In the genomic region with DNA sequence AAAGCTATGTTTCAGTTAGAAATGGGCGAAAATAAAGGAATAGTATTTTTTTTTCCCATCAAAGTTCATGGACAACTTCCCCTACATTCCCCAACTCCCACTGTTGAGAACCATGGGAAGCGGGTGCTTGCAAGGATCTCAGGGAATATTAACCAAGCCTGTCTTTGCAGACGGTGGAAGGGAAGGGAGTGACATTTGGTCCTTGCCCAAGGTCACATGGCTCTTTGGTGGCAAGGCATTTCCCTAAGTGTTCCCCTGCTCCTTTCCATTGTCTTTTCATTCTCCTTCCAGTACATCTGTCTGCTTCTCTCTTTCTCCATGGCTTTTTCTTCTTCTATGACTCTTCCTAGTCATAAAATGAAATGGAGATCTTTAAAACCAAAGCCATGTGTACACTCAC, we compare ENCODE assay signal across 13 cellular contexts. TPM values are rescaled to one million over a fixed set of nuclear protein-coding genes. Genes with fewer than 3 reads are reported as not detected.
DNase-seq lines count a peak whose midpoint lies in the region; ATAC-seq, FAIRE-seq and TF ChIP-seq lines count a peak whose summit lies in the region.
"Had no signal": no experiment of that assay in that cellular context is flagged by ENCODE, and none has a peak within 500 bp of the region (broad histone marks: within the 10 kb centered on the region; RNA-seq: fewer than 3 reads in every experiment).

No MANE protein-coding gene starts in this region.

- H3K36me3 ChIP-seq in skeletal muscle satellite cell (ENCODE audit: insufficient read depth, low read length) (no peaks in the 10 kb centered on the region), pancreas (no peaks in the 10 kb centered on the region)
- H3K36me3 ChIP-seq in CD4-positive, alpha-beta memory T cell (ENCODE audit: insufficient read depth, low read length), result no peaks in the 10 kb centered on the region
- H3K36me3 ChIP-seq: BE2C, SJCRH30 had no signal

- ATAC-seq in pancreas, result no peak

- H3K4me3 Mint-ChIP-seq in Calu3 (ENCODE audit: low read depth, unreplicated experiment), result no peak overlapping the region
- no peak overlapping the region for H3K4me3 Mint-ChIP-seq in CD4-positive, alpha-beta memory T cell
- H3K4me3 Mint-ChIP-seq: H9, IgD-negative memory B cell had no signal

- intact Hi-C loops in Calu3 (cut with micrococcal nuclease; ENCODE audit: unreplicated experiment) (no loop called here), pancreas (cut with DNase I) (no loop called here)
- intact Hi-C loops in CD4-positive, alpha-beta memory T cell (cut with micrococcal nuclease), result no loop called here

- POLR2A ChIA-PET in RWPE1 (lab: Yijun Ruan, JAX; ENCODE audit: low non-redundant PET), result no interaction called here
- POLR2A ChIA-PET in CD4-positive, alpha-beta memory T cell (lab: Charles Lee; ENCODE audit: partially characterized antibody), result no interaction called here

- H3K27me3 Mint-ChIP-seq in Calu3 (ENCODE audit: unreplicated experiment), result no peaks in the 10 kb centered on the region
- peaks cover 10 to 13% of the 10 kb centered on the region in 2 donors for H3K27me3 Mint-ChIP-seq in CD4-positive, alpha-beta memory T cell

- H3K4me2 ChIP-seq in skeletal muscle satellite cell (ENCODE audit: low read length), result peak overlapping the region; percentile 18

- H3K27me3 ChIP-seq in skeletal muscle satellite cell (ENCODE audit: control insufficient read depth, insufficient read depth, low read length), result peaks cover 13% of the 10 kb centered on the region
- H3K27me3 ChIP-seq in pancreas, result no peaks in the 10 kb centered on the region
- no peaks in the 10 kb centered on the region for H3K27me3 ChIP-seq in CD4-positive, alpha-beta memory T cell (ENCODE audit: insufficient read depth, low read length)
- H3K27me3 ChIP-seq: BE2C, SJCRH30 had no signal

- FAIRE-seq in pancreas (lab: Jason Lieb, UNC), result no peak

- no TSS peak for BruUV-seq in Calu3 (replicated peaks; lab: Mats Ljungman, UMichigan)

- H3K27ac ChIP-seq in RWPE1 (peak overlapping the region; percentile 29; the same call in 1 of the 2 replicates), pancreas (no peak overlapping the region)
- no peak overlapping the region for H3K27ac ChIP-seq in CD4-positive, alpha-beta memory T cell (ENCODE audit: low read depth, low read length)
- H3K27ac ChIP-seq: SJCRH30 had no signal

- H3K27ac Mint-ChIP-seq in Calu3 (ENCODE audit: unreplicated experiment), result peak overlapping the region; percentile 58
- H3K27ac Mint-ChIP-seq in CD4-positive, alpha-beta memory T cell, result no peak overlapping the region
- H3K27ac Mint-ChIP-seq: H9, IgD-negative memory B cell had no signal

- H3K4me1 Mint-ChIP-seq in Calu3 (ENCODE audit: low read depth, unreplicated experiment), result peaks cover 34% of the 10 kb centered on the region
- H3K4me1 Mint-ChIP-seq in CD4-positive, alpha-beta memory T cell, result peaks cover 4 to 6% (median 5%) of the 10 kb centered on the region in 4 donors

- peaks cover 9% of the 10 kb centered on the region for H3K36me3 Mint-ChIP-seq in Calu3 (ENCODE audit: insufficient read depth, unreplicated experiment)
- no peaks in the 10 kb centered on the region for H3K36me3 Mint-ChIP-seq in CD4-positive, alpha-beta memory T cell
- H3K36me3 Mint-ChIP-seq: IgD-negative memory B cell had no signal

- CTCF ChIA-PET in Calu3 (lab: Charles Lee) (no interaction called here), RWPE1 (lab: Yijun Ruan, JAX) (interaction anchor here (0.7 to 3.1 kb wide), 4 partner anchors 16 to 238 kb away, joined by 3 to 15 read pairs (median 4); no protein-coding TSS in a partner anchor)
- CTCF ChIA-PET in CD4-positive, alpha-beta memory T cell (lab: Charles Lee; ENCODE audit: partially characterized antibody), result interaction anchor here (4.5 to 10.9 kb wide), 2 partner anchors 17 to 24 kb away, joined by 27 to 111 read pairs; no protein-coding TSS in a partner anchor

- WGBS in pancreas, 2 donors, result 67 to 70% methylated on average over 3 of the region's 3 CpGs

- TF ChIP-seq CTCF in Calu3 (IDR thresholded peaks at IDR 0.05; ENCODE audit: unreplicated experiment) (no peak), RWPE1 (conservative IDR thresholded peaks at IDR 0.05; ENCODE audit: low read depth) (no peak), fibroblast of mammary gland (conservative IDR thresholded peaks at IDR 0.05; ENCODE audit: control insufficient read depth, insufficient read depth, low read depth, low read length) (no peak), pancreas (IDR thresholded peaks at IDR 0.05) (no peak)

- no peaks in the 10 kb centered on the region for H3K9me3 Mint-ChIP-seq in Calu3 (ENCODE audit: low read depth, unreplicated experiment)
- H3K9me3 Mint-ChIP-seq in CD4-positive, alpha-beta memory T cell, result no peaks in the 10 kb centered on the region
- H3K9me3 Mint-ChIP-seq: H9, IgD-negative memory B cell had no signal

- no peak for DNase-seq in Calu3
- DNase-seq in RWPE1 (ENCODE audit: low spot score), result no peak
- peak; percentile 15 for DNase-seq in fibroblast of mammary gland (ENCODE audit: low read depth)
- DNase-seq in NCI-H1417 (lab: John Stamatoyannopoulos, UW), result no peak
- no peak for DNase-seq in pancreas
- no peak for DNase-seq in CD4-positive, alpha-beta memory T cell
- DNase-seq: BE2C, H9, NCI-H446 treated with DMSO at 0.1 percent for 48 hours, SJCRH30 had no signal

- H3K4me1 ChIP-seq in skeletal muscle satellite cell (ENCODE audit: control insufficient read depth, insufficient read depth, low read length), result peaks cover 7% of the 10 kb centered on the region
- no peaks in the 10 kb centered on the region for H3K4me1 ChIP-seq in pancreas
- H3K4me1 ChIP-seq in CD4-positive, alpha-beta memory T cell (ENCODE audit: insufficient read depth, low read length), result no peaks in the 10 kb centered on the region
- H3K4me1 ChIP-seq: BE2C, SJCRH30 had no signal

- no peaks in the 10 kb centered on the region for H3K9me3 ChIP-seq in skeletal muscle satellite cell (replicated peaks; ENCODE audit: low read length)
- no peaks in the 10 kb centered on the region for H3K9me3 ChIP-seq in pancreas
- H3K9me3 ChIP-seq in CD4-positive, alpha-beta memory T cell (ENCODE audit: control insufficient read depth in 1 of 2, low read length in 2 of 2), result no peaks in the 10 kb centered on the region
- H3K9me3 ChIP-seq: BE2C, SJCRH30 had no signal

- no peak overlapping the region for H3K4me3 ChIP-seq in fibroblast of mammary gland (ENCODE audit: control insufficient read depth, low read depth, low read length)
- H3K4me3 ChIP-seq in skeletal muscle satellite cell (ENCODE audit: low read length), result no peak overlapping the region
- no peak overlapping the region for H3K4me3 ChIP-seq in pancreas
- H3K4me3 ChIP-seq in CD4-positive, alpha-beta memory T cell (ENCODE audit: low read length in 2 of 2), result no peak overlapping the region
- H3K4me3 ChIP-seq: SJCRH30 had no signal

- H3K9ac ChIP-seq in skeletal muscle satellite cell (ENCODE audit: low read depth, low read length), result no peak overlapping the region

RNA-seq across cellular contexts. Expression of gene C9orf57, which starts 19.0 kb away (rescaled TPM):
- total RNA-seq in Calu3 (2022) (not detected in 2 replicates), pancreas (not detected)
- not detected in 2 replicates for total RNA-seq in skeletal muscle satellite cell (2012; rRNA removed)
- polyA plus RNA-seq in pancreas, result not detected
- total RNA-seq in CD4-positive, alpha-beta memory T cell, result not detected
- not detected for polyA plus RNA-seq in CD4-positive, alpha-beta memory T cell
- total RNA-seq: H9, HT-29, SJCRH30 had no signal
- polyA plus RNA-seq: IgD-negative memory B cell had no signal
